In genomic region chr7:30028749-30029635, GRCh38 we compare ENCODE assay signal across 8 cellular contexts. TPM values are rescaled to one million over a fixed set of nuclear protein-coding genes. Genes with fewer than 3 reads are reported as not detected.
A peak's percentile ranks its signal among the peaks of the same experiment; 100 is the strongest.
DNase-seq lines count a peak whose midpoint lies in the region; ATAC-seq, FAIRE-seq and TF ChIP-seq lines count a peak whose summit lies in the region.

No MANE protein-coding gene starts in this region.

- no peaks in the 10 kb centered on the region for H3K9me3 ChIP-seq in OCI-LY7 (ENCODE audit: low read length)
- H3K9me3 ChIP-seq in K562 (replicated peaks; ENCODE audit: control insufficient read depth, insufficient read depth, low read depth, low read length), result no peaks in the 10 kb centered on the region

- H3K36me3 ChIP-seq in OCI-LY7 (ENCODE audit: insufficient read depth, low read length) (peaks cover 2% of the 10 kb centered on the region; the same call in 1 of the 2 replicates), K562 (ENCODE audit: control insufficient read depth, insufficient read depth, low read length) (peaks cover 5% of the 10 kb centered on the region)

- CTCF ChIA-PET in OCI-LY7 (lab: Charles Lee; ENCODE audit: unreplicated experiment) (no interaction called here), K562 (lab: Yijun Ruan, JAX; ENCODE audit: low intra/inter-chr PET ratio) (no interaction called here)

- H3K4me3 ChIP-seq in OCI-LY7 (ENCODE audit: low read depth, low read length, poor library complexity, severe bottlenecking) (peak overlapping the region; percentile 81), K562 (peak overlapping the region; percentile 82), skin epidermis (peak overlapping the region; percentile 82 to 98 (median 96))

- TF ChIP-seq CTCF in C4-2B (conservative IDR thresholded peaks at IDR 0.05) (no peak), OCI-LY7 (conservative IDR thresholded peaks at IDR 0.05; ENCODE audit: low read length) (no peak), K562 (IDR thresholded peaks at IDR 0.05 in 2 of 3, conservative IDR thresholded peaks at IDR 0.05 in 1 of 3; ENCODE audit: insufficient read depth in 2 of 3, low read depth in 1 of 3, low read length in 3 of 3) (no peak)

- H3K27ac ChIP-seq in C4-2B (peak overlapping the region; percentile 70), OCI-LY7 (ENCODE audit: low read depth, low read length, poor library complexity, severe bottlenecking) (peak overlapping the region; percentile 69), K562 (ENCODE audit: extremely low read depth, low read depth, low read length) (peak overlapping the region; percentile 76; the same call in 2 of the 3 replicates), skin epidermis (peak overlapping the region; percentile 47 to 93 (median 80))

- H2AFZ ChIP-seq in OCI-LY7 (ENCODE audit: low read length) (peak overlapping the region; percentile 71), K562 (ENCODE audit: low read depth, low read length) (peak overlapping the region; percentile 98)

- no peak for TF ChIP-seq RAD21 in K562 (CRISPR knock-in tag; conservative IDR thresholded peaks at IDR 0.05 in 1 of 2, IDR thresholded peaks at IDR 0.05 in 1 of 2)

- TF ChIP-seq EP300 in K562 (IDR thresholded peaks at IDR 0.05; ENCODE audit: low read length), result no peak

- H3K27me3 ChIP-seq in K562 (ENCODE audit: control insufficient read depth in 2 of 2, insufficient read depth in 2 of 2, low read length in 2 of 2), result no peaks in the 10 kb centered on the region

- FAIRE-seq in K562 (lab: Jason Lieb, UNC), result no peak

- 1% methylated on average over 37 of the region's 42 CpGs for WGBS in K562 (ENCODE audit: insufficient coverage, low coverage, missing lambda C conversion rate)

- no TSS peak for BruUV-seq in OCI-LY7 (replicated peaks; lab: Mats Ljungman, UMichigan)
- no TSS peak for BruUV-seq in K562 (replicated peaks; lab: Mats Ljungman, UMichigan)

- H3K79me2 ChIP-seq in OCI-LY7 (ENCODE audit: insufficient read depth, low read depth, low read length) (peaks cover 58% of the 10 kb centered on the region), K562 (ENCODE audit: control insufficient read depth, insufficient read depth, low read length) (peaks cover 72% of the 10 kb centered on the region)

- intact Hi-C loops in OCI-LY7 (cut with micrococcal nuclease; ENCODE audit: unreplicated experiment) (loop anchor here (1.0 to 5.0 kb wide), 4 partner anchors 33 to 450 kb away; partner anchors contain the start of gene NOD1), K562 (cut with micrococcal nuclease) (loop anchor here (2.0 to 5.0 kb wide), 2 partner anchors 34 to 108 kb away; no protein-coding TSS in a partner anchor)

- H3K9me1 ChIP-seq in K562 (ENCODE audit: control insufficient read depth, insufficient read depth, low read length), result no peaks in the 10 kb centered on the region

- ATAC-seq in GM18519 (IDR thresholded peaks at IDR 0.05; ENCODE audit: low FRiP score, unreplicated experiment) (peak; percentile 7), HG02981 (IDR thresholded peaks at IDR 0.05; ENCODE audit: unreplicated experiment) (peak; percentile 14), K562 (peak; percentile 47)

- no peaks in the 10 kb centered on the region; the same call in 1 of the 2 replicates for H4K20me1 ChIP-seq in OCI-LY7 (ENCODE audit: insufficient read depth, low read length)
- no peaks in the 10 kb centered on the region for H4K20me1 ChIP-seq in K562 (replicated peaks; ENCODE audit: control insufficient read depth, insufficient read depth, low read length)

- H3K4me1 ChIP-seq in OCI-LY7 (ENCODE audit: insufficient read depth, low read length, poor library complexity, severe bottlenecking), result peaks cover 53% of the 10 kb centered on the region
- peaks cover 10 to 17% of the 10 kb centered on the region in 2 experiments; a peak in 4 of 5 replicates for H3K4me1 ChIP-seq in K562 (replicated peaks in 1 of 2; ENCODE audit: control insufficient read depth in 2 of 2, insufficient read depth in 2 of 2, low read length in 2 of 2)

- POLR2A ChIA-PET in OCI-LY7 (lab: Charles Lee) (interaction anchor here (0.6 to 2.4 kb wide), 5 partner anchors 11 to 233 kb away, joined by 4 to 10 read pairs (median 5); no protein-coding TSS in a partner anchor), K562 (lab: Yijun Ruan, JAX) (interaction anchor here (0.6 kb wide), 1 partner anchor 116 kb away, joined by 4 read pairs; no protein-coding TSS in a partner anchor)

- peak; percentile 70 for DNase-seq in OCI-LY7 (ENCODE audit: low spot score)
- DNase-seq in K562 (ENCODE audit: extremely low read depth in 1 of 4, low spot score in 3 of 4), result peak in 3 of 4 experiments; percentile 53 to 62 (median 56)
- peak; percentile 57 for DNase-seq in iPS-NIHi7 (ENCODE audit: extremely low spot score)
- no peak for DNase-seq in AG08396 (ENCODE audit: low spot score)

- in situ Hi-C loops in K562 (cut with MboI), result no loop called here

- TF ChIP-seq POLR2A in K562 (conservative IDR thresholded peaks at IDR 0.05), result no peak

- H3K9me2 ChIP-seq in OCI-LY7 (ENCODE audit: insufficient read depth, low read length), result no peaks in the 10 kb centered on the region

- peak overlapping the region; percentile 81 for H3K4me2 ChIP-seq in OCI-LY7 (ENCODE audit: low read length)
- H3K4me2 ChIP-seq in K562 (ENCODE audit: insufficient read depth, low read length), result peak overlapping the region; percentile 95

- peak overlapping the region; percentile 74 to 91 for H3K9ac ChIP-seq in K562 (ENCODE audit: insufficient read depth in 1 of 2, low read depth in 2 of 2, low read length in 2 of 2)

TF ChIP-seq in K562, 482 proteins besides CTCF, POLR2A, EP300 and RAD21 (continues in another document):
- TF ChIP-seq EP400 (IDR thresholded peaks at IDR 0.05), result no peak

RNA-seq across cellular contexts. Expression of gene PLEKHA8, which starts 0.8 kb away (rescaled TPM):
- total RNA-seq in OCI-LY7 (2014; rRNA removed; shearing (Covaris generic)), result 10.2 and 11.0 TPM in 2 replicates
- total RNA-seq in OCI-LY7 (2022), result 27.9 and 31.7 TPM in 2 replicates
- total RNA-seq in K562 (2011; cell fraction: chromatin; rRNA removed; ENCODE audit: low replicate concordance), result 13.8 and 31.1 TPM in 2 replicates
- 6.5 and 8.7 TPM in 2 replicates for total RNA-seq in K562 (2011; cell fraction: nucleolus; rRNA removed)
- total RNA-seq in K562 (2011; cell fraction: nucleoplasm; rRNA removed), result 20.2 and 32.7 TPM in 2 replicates
- 9.5 and 10.0 TPM in 2 replicates for total RNA-seq in K562 (2014; rRNA removed)
- 14.5 and 16.0 TPM in 2 replicates for total RNA-seq in K562 (2014; rRNA removed; fragmentation: Illumina TruSeq; extraction: Trizol)
- total RNA-seq in K562 (2015; rRNA removed; fragmentation: Illumina TruSeq; extraction: Trizol), result 12.0 and 12.8 TPM in 2 replicates
- total RNA-seq in K562 (2021), result 14.6 and 16.3 TPM in 2 replicates
- 12.4 and 15.1 TPM in 2 replicates for polyA plus RNA-seq in K562 (2011; rRNA removed)
- 3.1 and 8.1 TPM in 2 replicates for polyA plus RNA-seq in K562 (2011; cell fraction: cytosol; rRNA removed)
- polyA plus RNA-seq in K562 (2011; cell fraction: nucleus; rRNA removed), result 11.5 and 23.8 TPM in 2 replicates
- 7.7 and 8.1 TPM in 2 replicates for polyA plus RNA-seq in K562 (2012)
- 10.3 and 11.8 TPM in 2 replicates for polyA plus RNA-seq in K562 (2014; fragmentation: Illumina TruSeq; extraction: Trizol)
- polyA plus RNA-seq in K562 (2014; fragmentation: Nextera tagmentation; extraction: Ambion mirVana), result 1 to 10 TPM; 3.2 to 3.9 TPM
- polyA plus RNA-seq in K562 (2014; rRNA removed), result 6.0 and 7.8 TPM in 2 replicates
- polyA minus RNA-seq in K562 (2011; rRNA and poly(A)+ RNA removed), result 19.2 and 27.7 TPM in 2 replicates
- 7.1 and 8.4 TPM in 2 replicates for polyA minus RNA-seq in K562 (2011; cell fraction: cytosol; rRNA and poly(A)+ RNA removed)
- 12.5 and 25.8 TPM in 2 replicates for polyA minus RNA-seq in K562 (2011; cell fraction: nucleus; rRNA and poly(A)+ RNA removed)

RNA-seq across cellular contexts. Expression of gene FKBP14, which starts 2.5 kb away (rescaled TPM):
- 5.3 and 6.3 TPM in 2 replicates for total RNA-seq in OCI-LY7 (2014; rRNA removed; shearing (Covaris generic))
- 15.9 and 17.9 TPM in 2 replicates for total RNA-seq in OCI-LY7 (2022)
- 31.4 and 70.2 TPM in 2 replicates for total RNA-seq in K562 (2011; cell fraction: chromatin; rRNA removed; ENCODE audit: low replicate concordance)
- 21.6 and 22.7 TPM in 2 replicates for total RNA-seq in K562 (2011; cell fraction: nucleolus; rRNA removed)
- 37.8 and 59.8 TPM in 2 replicates for total RNA-seq in K562 (2011; cell fraction: nucleoplasm; rRNA removed)
- total RNA-seq in K562 (2014; rRNA removed), result 5.3 and 9.2 TPM in 2 replicates
- 27.9 and 33.3 TPM in 2 replicates for total RNA-seq in K562 (2014; rRNA removed; fragmentation: Illumina TruSeq; extraction: Trizol)
- total RNA-seq in K562 (2015; rRNA removed; fragmentation: Illumina TruSeq; extraction: Trizol), result 17.6 and 19.1 TPM in 2 replicates
- 13.4 and 15.3 TPM in 2 replicates for total RNA-seq in K562 (2021)
- polyA plus RNA-seq in K562 (2011; rRNA removed), result 23.1 and 26.9 TPM in 2 replicates
- 4.3 and 12.2 TPM in 2 replicates for polyA plus RNA-seq in K562 (2011; cell fraction: cytosol; rRNA removed)
- 7.8 and 10.1 TPM in 2 replicates for polyA plus RNA-seq in K562 (2011; cell fraction: nucleus; rRNA removed)
- 10.6 and 12.8 TPM in 2 replicates for polyA plus RNA-seq in K562 (2012)
- polyA plus RNA-seq in K562 (2014; fragmentation: Illumina TruSeq; extraction: Trizol), result 14.9 and 20.5 TPM in 2 replicates
- 10 to 100 TPM; 10.3 to 12.4 TPM for polyA plus RNA-seq in K562 (2014; fragmentation: Nextera tagmentation; extraction: Ambion mirVana)
- polyA plus RNA-seq in K562 (2014; rRNA removed), result 14.3 and 15.3 TPM in 2 replicates
- 25.1 and 31.6 TPM in 2 replicates for polyA minus RNA-seq in K562 (2011; rRNA and poly(A)+ RNA removed)
- 7.8 and 8.0 TPM in 2 replicates for polyA minus RNA-seq in K562 (2011; cell fraction: cytosol; rRNA and poly(A)+ RNA removed)
- 11.0 and 20.3 TPM in 2 replicates for polyA minus RNA-seq in K562 (2011; cell fraction: nucleus; rRNA and poly(A)+ RNA removed)

RNA-seq across cellular contexts. Expression of gene SCRN1, which starts 39.4 kb away (rescaled TPM):
- 32.5 and 37.1 TPM in 2 replicates for total RNA-seq in OCI-LY7 (2014; rRNA removed; shearing (Covaris generic))
- total RNA-seq in OCI-LY7 (2022) (58.3 and 62.7 TPM in 2 replicates), K562 (2014; rRNA removed) (0.16 and 1.4 TPM in 2 replicates), K562 (2014; rRNA removed; fragmentation: Illumina TruSeq; extraction: Trizol) (0.15 and 0.19 TPM in 2 replicates), K562 (2015; rRNA removed; fragmentation: Illumina TruSeq; extraction: Trizol) (0.18 and 0.34 TPM in 2 replicates), K562 (2021) (0.33 and 0.49 TPM in 2 replicates)
- total RNA-seq in K562 (2011; cell fraction: chromatin; rRNA removed; ENCODE audit: low replicate concordance), result 0.07 and 0.35 TPM in 2 replicates
- under 0.01 and 0.13 TPM in 2 replicates for total RNA-seq in K562 (2011; cell fraction: nucleolus; rRNA removed)
- 0.23 and 0.37 TPM in 2 replicates for total RNA-seq in K562 (2011; cell fraction: nucleoplasm; rRNA removed)
- polyA plus RNA-seq in K562 (2011; rRNA removed) (0.15 and 0.60 TPM in 2 replicates), K562 (2014; fragmentation: Illumina TruSeq; extraction: Trizol) (0.13 and 0.24 TPM in 2 replicates), K562 (2014; fragmentation: Nextera tagmentation; extraction: Ambion mirVana) (under 1 TPM; 0.20 to 0.34 TPM), K562 (2014; rRNA removed) (0.09 and 0.20 TPM in 2 replicates)
- 0.10 and 0.24 TPM in 2 replicates for polyA plus RNA-seq in K562 (2011; cell fraction: cytosol; rRNA removed)
- polyA plus RNA-seq in K562 (2011; cell fraction: nucleus; rRNA removed), result 0.06 and 0.28 TPM in 2 replicates
- 0.14 and 0.19 TPM in 2 replicates for polyA plus RNA-seq in K562 (2012)
- 0.18 and 0.51 TPM in 2 replicates for polyA minus RNA-seq in K562 (2011; rRNA and poly(A)+ RNA removed)
- polyA minus RNA-seq in K562 (2011; cell fraction: cytosol; rRNA and poly(A)+ RNA removed), result 0.57 and 1.2 TPM in 2 replicates
- 0.11 TPM in 1 of 2 replicates, not detected in the other for polyA minus RNA-seq in K562 (2011; cell fraction: nucleus; rRNA and poly(A)+ RNA removed)

Comparison
In these comparisons a context has a peak if more than half of its experiments do, and no peak if none do; other contexts are left out.
1. RNA of gene SCRN1, which starts 39.4 kb away (total RNA-seq): 32.5 to 62.7 TPM in OCI-LY7; under 0.01 to 1.4 TPM in K562; every median in the first group is over 10 times any median in the second.
2. Peak in every context shown above with its lines, with median percentiles within 50 percentile points of each other: H3K27ac ChIP-seq, ATAC-seq and H3K4me3 ChIP-seq.